1 cellular context compared by ENCODE assay signal in genomic region chr1:40799351-40799867, GRCh38.
TF ChIP-seq lines count a peak whose summit lies in the region.

No MANE protein-coding gene starts in this region.

TF ChIP-seq in H1, 55 proteins besides CTCF, POLR2A, EP300 and RAD21:
- TF ChIP-seq RBBP5 (IDR thresholded peaks at IDR 0.05; ENCODE audit: borderline replicate concordance, low read depth, low read length) (no peak), JUN (IDR thresholded peaks at IDR 0.05; ENCODE audit: low read depth, low read length) (no peak), EZH2 (IDR thresholded peaks at IDR 0.05; ENCODE audit: low read depth, low read length, severe bottlenecking) (no peak), HDAC2 (IDR thresholded peaks at IDR 0.05; ENCODE audit: borderline replicate concordance in 1 of 2, low read depth in 2 of 2, low read length in 2 of 2) (no peak), CBX8 (IDR thresholded peaks at IDR 0.05; ENCODE audit: borderline replicate concordance, low read depth, low read length) (no peak), CTBP2 (IDR thresholded peaks at IDR 0.05; ENCODE audit: borderline replicate concordance, insufficient read depth, insufficient read length, low read length) (no peak), TAF1 (IDR thresholded peaks at IDR 0.05; ENCODE audit: low read depth, low read length) (no peak), SAP30 (IDR thresholded peaks at IDR 0.05; ENCODE audit: insufficient read depth, insufficient replicate concordance, low read length) (no peak), BACH1 (IDR thresholded peaks at IDR 0.05; ENCODE audit: low read length) (no peak), JUND (IDR thresholded peaks at IDR 0.05; ENCODE audit: low read length) (no peak), FOSL1 (IDR thresholded peaks at IDR 0.05; ENCODE audit: insufficient read depth, low read depth, low read length) (no peak), HDAC6 (IDR thresholded peaks at IDR 0.05; ENCODE audit: low read depth, low read length) (no peak), TEAD4 (IDR thresholded peaks at IDR 0.05; ENCODE audit: low read depth, low read length) (no peak), MAFK (IDR thresholded peaks at IDR 0.05; ENCODE audit: low read depth, low read length) (no peak), KDM1A (IDR thresholded peaks at IDR 0.05; ENCODE audit: borderline replicate concordance, low read length) (no peak), NRF1 (IDR thresholded peaks at IDR 0.05; ENCODE audit: low read depth, low read length) (no peak)
